20 cellular contexts compared by ENCODE assay signal in the genomic region with DNA sequence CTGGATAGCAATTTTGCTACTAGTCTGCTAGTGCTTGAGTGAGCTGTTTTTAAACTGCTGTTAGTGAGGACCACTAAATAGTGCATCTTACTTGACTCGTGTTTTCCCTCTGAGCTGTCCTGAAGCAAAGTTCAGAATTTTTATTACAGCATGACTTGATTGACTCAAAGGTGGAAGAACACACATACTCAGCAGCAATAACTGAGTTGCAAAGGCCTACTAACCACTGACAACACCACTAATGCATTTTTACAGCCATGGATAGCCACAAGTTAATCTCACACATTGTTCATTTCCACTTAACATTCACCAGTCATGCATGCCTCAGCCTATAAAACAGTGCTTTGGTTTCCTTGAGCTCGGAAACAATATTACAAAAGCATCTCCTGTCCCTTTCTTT.
A peak's percentile ranks its signal among the peaks of the same experiment; 100 is the strongest.
DNase-seq lines count a peak whose midpoint lies in the region; ATAC-seq and TF ChIP-seq lines count a peak whose summit lies in the region.
"Had no signal": no experiment of that assay in that cellular context is flagged by ENCODE, and none has a peak within 500 bp of the region (broad histone marks: within the 10 kb centered on the region; RNA-seq: fewer than 3 reads in every experiment).

No MANE protein-coding gene starts in this region.

- no peak for TF ChIP-seq CTCF in BJ (IDR thresholded peaks at IDR 0.05; ENCODE audit: insufficient read depth, low read depth, low read length)
- no peak for TF ChIP-seq CTCF in RWPE2 (IDR thresholded peaks at IDR 0.05; ENCODE audit: poor library complexity, severe bottlenecking)
- TF ChIP-seq CTCF in progenitor cell of endocrine pancreas (IDR thresholded peaks at IDR 0.05; ENCODE audit: unreplicated experiment): no peak

- DNase-seq in BJ (ENCODE audit: low read depth) (peak; percentile 82), ELR (ENCODE audit: low read depth) (peak; percentile 37), RWPE2 (ENCODE audit: low spot score) (no peak), glomerular visceral epithelial cell (ENCODE audit: extremely low spot score) (peak; percentile 60), posterior cingulate gyrus (no peak), progenitor cell of endocrine pancreas (ENCODE audit: low spot score, unreplicated experiment) (no peak), NCI-H748 (lab: John Stamatoyannopoulos, UW; ENCODE audit: unreplicated experiment) (no peak)
- DNase-seq: activated CD4-positive, alpha-beta T cell treated with anti-CD3 and anti-CD28 coated beads, Interleukin-2, amount 50 U/mL, for 1 hour; activated effector memory CD4-positive, alpha-beta T cell treated with Interleukin-2 at 50 U/mL for 16 hours; DMS53; dorsolateral prefrontal cortex; NCI-H1105; NCI-H226; SHP77 treated with DMSO at 0.1 percent for 48 hours; stimulated activated naive B cell treated with anti-CD40 and anti-IgM and Interleukin-4, amounts not matched to agents 10 μg/mL and 1 μg/mL and 100 μg/mL, for 72 hours; T-helper 2 cell had no signal

- intact Hi-C loops in posterior cingulate gyrus (cut with DNase I): no loop called here

- H3K36me3 ChIP-seq in BJ (ENCODE audit: control insufficient read depth, insufficient read depth, low read length) (no peaks in the 10 kb centered on the region), RWPE2 (ENCODE audit: low read depth) (no peaks in the 10 kb centered on the region)
- H3K36me3 ChIP-seq: breast epithelium, neural progenitor cell, vagina had no signal

- H3K27me3 ChIP-seq in BJ (ENCODE audit: control insufficient read depth, insufficient read depth, low read length) (no peaks in the 10 kb centered on the region), RWPE2 (ENCODE audit: insufficient read depth, poor library complexity, severe bottlenecking) (no peaks in the 10 kb centered on the region)
- H3K27me3 ChIP-seq: BLaER1 treated with 17β-estradiol and CSF1 and Interleukin-3, amounts not matched to agents 10 nM and 100 nM; breast epithelium; vagina had no signal

- no peaks in the 10 kb centered on the region for H3K4me1 Mint-ChIP-seq in progenitor cell of endocrine pancreas (ENCODE audit: low read depth)
- H3K4me1 Mint-ChIP-seq: neural progenitor cell had no signal

- CTCF ChIA-PET in BJ (lab: Yijun Ruan, JAX): interaction anchor here (1.2 to 1.4 kb wide), 3 partner anchors 11 to 13 kb away, joined by 4 to 5 read pairs (median 5); no protein-coding TSS in a partner anchor

- no peaks in the 10 kb centered on the region for H3K36me3 Mint-ChIP-seq in progenitor cell of endocrine pancreas (ENCODE audit: insufficient read depth)
- H3K36me3 Mint-ChIP-seq: neural progenitor cell had no signal

- H3K27ac ChIP-seq in RWPE2 (ENCODE audit: poor library complexity, severe bottlenecking): no peak overlapping the region
- H3K27ac ChIP-seq: breast epithelium, dorsolateral prefrontal cortex, neural progenitor cell, vagina had no signal

- H3K4me3 ChIP-seq in BJ (ENCODE audit: low read depth, low read length) (no peak overlapping the region), RWPE2 (ENCODE audit: severe bottlenecking) (no peak overlapping the region)
- H3K4me3 ChIP-seq: BLaER1 treated with 17β-estradiol and CSF1 and Interleukin-3, amounts not matched to agents 10 nM and 100 nM; breast epithelium; dorsolateral prefrontal cortex; neural progenitor cell; vagina had no signal

- H3K4me3 Mint-ChIP-seq in progenitor cell of endocrine pancreas (ENCODE audit: low read depth): no peak overlapping the region
- H3K4me3 Mint-ChIP-seq: neural progenitor cell; stimulated activated naive B cell treated with anti-CD40 and anti-IgM and Interleukin-4, amounts not matched to agents 10 μg/mL and 1 μg/mL and 100 μg/mL, for 72 hours had no signal

- H3K27ac Mint-ChIP-seq in progenitor cell of endocrine pancreas: no peak overlapping the region
- H3K27ac Mint-ChIP-seq: neural progenitor cell; stimulated activated naive B cell treated with anti-CD40 and anti-IgM and Interleukin-4, amounts not matched to agents 10 μg/mL and 1 μg/mL and 100 μg/mL, for 72 hours had no signal

- peak; percentile 72 for ATAC-seq in RWPE2 (ENCODE audit: low read depth)
- ATAC-seq: stimulated activated naive B cell treated with anti-CD40 and anti-IgM and Interleukin-4, amounts not matched to agents 10 μg/mL and 1 μg/mL and 100 μg/mL, for 72 hours had no signal

- no peaks in the 10 kb centered on the region for H3K4me1 ChIP-seq in RWPE2 (ENCODE audit: insufficient read depth, poor library complexity, severe bottlenecking)
- H3K4me1 ChIP-seq: breast epithelium, neural progenitor cell, vagina had no signal

- peaks cover 4% of the 10 kb centered on the region for H3K9me3 ChIP-seq in RWPE2 (ENCODE audit: severe bottlenecking)
- H3K9me3 ChIP-seq: vagina had no signal

- peaks cover 9% of the 10 kb centered on the region for H3K9me3 Mint-ChIP-seq in progenitor cell of endocrine pancreas (ENCODE audit: low read depth)

- H3K27me3 Mint-ChIP-seq in progenitor cell of endocrine pancreas: peaks cover 31% of the 10 kb centered on the region
- H3K27me3 Mint-ChIP-seq: stimulated activated naive B cell treated with anti-CD40 and anti-IgM and Interleukin-4, amounts not matched to agents 10 μg/mL and 1 μg/mL and 100 μg/mL, for 72 hours had no signal

- POLR2A ChIA-PET in BJ (lab: Charles Lee): interaction anchor here (0.6 to 0.7 kb wide), 2 partner anchors 90 to 146 kb away, joined by 3 read pairs; no protein-coding TSS in a partner anchor

Comparison
In these comparisons a context has a peak if more than half of its experiments do, and no peak if none do; other contexts are left out.
1. DNase-seq: peak in BJ (single experiment), ELR (single experiment) and glomerular visceral epithelial cell (single experiment); none in RWPE2 (single experiment), posterior cingulate gyrus (0 of 10), progenitor cell of endocrine pancreas (single experiment) and NCI-H748 (single experiment).